20 cellular contexts compared by ENCODE assay signal in the genomic region with DNA sequence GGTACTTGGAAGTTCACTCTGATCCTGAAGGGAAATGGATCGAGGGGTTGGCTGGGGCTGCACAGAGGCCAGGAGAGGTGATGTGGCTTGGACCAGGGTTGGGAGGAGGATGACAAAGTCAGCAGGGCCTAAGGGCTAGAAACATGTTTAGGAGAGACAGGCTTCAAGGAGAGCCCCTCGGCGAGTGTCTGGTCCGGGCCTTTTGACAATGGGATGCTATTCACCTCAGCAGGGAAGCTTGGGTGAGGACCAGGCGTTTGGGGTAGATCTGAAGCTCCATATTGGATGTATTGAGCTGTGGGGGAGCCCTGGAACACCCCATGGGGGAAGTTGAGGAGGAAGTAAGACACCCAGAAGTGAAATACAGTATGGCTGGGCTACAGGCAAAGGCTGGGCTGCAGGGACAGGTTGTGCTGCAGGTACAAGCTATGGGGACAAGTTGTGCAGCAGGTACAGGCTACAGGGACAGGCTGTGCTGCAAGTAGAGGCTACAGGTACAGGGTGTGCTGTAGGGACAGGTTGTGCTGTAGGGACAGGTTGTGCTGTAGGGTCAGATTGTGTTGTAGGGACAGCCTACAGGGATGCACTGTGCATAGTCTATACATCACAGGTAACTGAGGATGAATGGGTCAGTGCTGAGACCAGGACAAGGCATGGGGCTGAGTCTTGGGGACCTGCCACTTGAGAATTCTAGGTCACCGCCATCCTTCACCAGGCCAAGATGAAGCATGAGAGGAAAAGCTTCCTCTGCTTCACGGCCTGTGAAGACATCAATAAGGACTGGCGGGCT. TPM values are rescaled to one million over a fixed set of nuclear protein-coding genes. Genes with fewer than 3 reads are reported as not detected.
DNase-seq lines count a peak whose midpoint lies in the region; ATAC-seq, FAIRE-seq and TF ChIP-seq lines count a peak whose summit lies in the region.
"Had no signal": no experiment of that assay in that cellular context is flagged by ENCODE, and none has a peak within 500 bp of the region (broad histone marks: within the 10 kb centered on the region; RNA-seq: fewer than 3 reads in every experiment).

No MANE protein-coding gene starts in this region.

- H4K20me1 ChIP-seq in PC-3 (ENCODE audit: low read length) (no peaks in the 10 kb centered on the region), K562 (replicated peaks; ENCODE audit: control insufficient read depth, insufficient read depth, low read length) (no peaks in the 10 kb centered on the region)

- H3K27me3 ChIP-seq in PC-3 (ENCODE audit: low read length) (no peaks in the 10 kb centered on the region), K562 (ENCODE audit: control insufficient read depth in 2 of 2, insufficient read depth in 2 of 2, low read length in 2 of 2) (peaks cover 52 to 66% of the 10 kb centered on the region in 2 experiments), skeletal muscle satellite cell (ENCODE audit: control insufficient read depth, insufficient read depth, low read length) (peaks cover 12% of the 10 kb centered on the region)
- H3K27me3 ChIP-seq: BE2C had no signal

- WGBS in K562 (ENCODE audit: insufficient coverage, low coverage, missing lambda C conversion rate) = under 1% methylated on average over 8 of the region's 8 CpGs

- H3K9me3 ChIP-seq in PC-3 (ENCODE audit: low read length) = no peaks in the 10 kb centered on the region
- H3K9me3 ChIP-seq in K562 (replicated peaks; ENCODE audit: control insufficient read depth, insufficient read depth, low read depth, low read length) = peaks cover 17% of the 10 kb centered on the region
- no peaks in the 10 kb centered on the region for H3K9me3 ChIP-seq in skeletal muscle satellite cell (replicated peaks; ENCODE audit: low read length)
- H3K9me3 ChIP-seq: BE2C had no signal

- no peaks in the 10 kb centered on the region for H3K9me2 ChIP-seq in PC-3 (replicated peaks; ENCODE audit: low read length)

- BruUV-seq in PC-3 (replicated peaks; lab: Mats Ljungman, UMichigan) = no TSS peak
- no TSS peak for BruUV-seq in K562 (replicated peaks; lab: Mats Ljungman, UMichigan)

- no peak for TF ChIP-seq RAD21 in K562 (CRISPR knock-in tag; conservative IDR thresholded peaks at IDR 0.05 in 1 of 2, IDR thresholded peaks at IDR 0.05 in 1 of 2)

- H3K9me1 ChIP-seq in K562 (ENCODE audit: control insufficient read depth, insufficient read depth, low read length) = no peaks in the 10 kb centered on the region

- DNase-seq in PC-3 (no peak), K562 (ENCODE audit: extremely low read depth in 1 of 4, low spot score in 3 of 4) (peak in 3 of 4 experiments; percentile 56 to 61 (median 60)), islet precursor cell (peak; percentile 44), erythroblast (lab: John Stamatoyannopoulos, UW) (no peak), DMS114 treated with DMSO at 0.1 percent for 48 hours (lab: John Stamatoyannopoulos, UW; ENCODE audit: unreplicated experiment) (no peak)
- no peak for DNase-seq in stimulated activated CD4-positive, alpha-beta T cell treated with anti-CD3 and anti-CD28 coated beads, Interleukin-2, amount 100 ng/mL, for 24 hours
- DNase-seq: BE2C; CD4-positive, alpha-beta memory T cell; GF-D8; KG1; NCI-H1092; NCI-H2107; NCI-H526; OCI-M1 had no signal

- no peak overlapping the region for H3K9ac ChIP-seq in PC-3 (ENCODE audit: low read length)
- H3K9ac ChIP-seq in K562 (ENCODE audit: insufficient read depth in 1 of 2, low read depth in 2 of 2, low read length in 2 of 2) = no peak overlapping the region
- H3K9ac ChIP-seq in skeletal muscle satellite cell (ENCODE audit: low read depth, low read length) = no peak overlapping the region

- intact Hi-C loops in PC-3 (cut with micrococcal nuclease) (no loop called here), K562 (cut with micrococcal nuclease) (no loop called here)

- peaks cover 21% of the 10 kb centered on the region for H3K4me1 ChIP-seq in PC-3 (ENCODE audit: insufficient read depth, low read length)
- H3K4me1 ChIP-seq in K562 (replicated peaks in 1 of 2; ENCODE audit: control insufficient read depth in 2 of 2, insufficient read depth in 2 of 2, low read length in 2 of 2) = peaks cover 0 to 9% of the 10 kb centered on the region in 2 experiments; a peak in 1 of 5 replicates
- peaks cover 13% of the 10 kb centered on the region for H3K4me1 ChIP-seq in skeletal muscle satellite cell (ENCODE audit: control insufficient read depth, insufficient read depth, low read length)
- H3K4me1 ChIP-seq: BE2C had no signal

- H3K27ac ChIP-seq in PC-3 (ENCODE audit: low read length) = peak overlapping the region; percentile 22; the same call in 1 of the 2 replicates
- no peak overlapping the region for H3K27ac ChIP-seq in K562 (ENCODE audit: extremely low read depth, low read depth, low read length)
- H3K27ac ChIP-seq: HL-60 had no signal

- TF ChIP-seq EP300 in K562 (IDR thresholded peaks at IDR 0.05; ENCODE audit: low read length) = no peak

- H3K79me2 ChIP-seq in PC-3 (ENCODE audit: low read length) (no peaks in the 10 kb centered on the region), K562 (ENCODE audit: control insufficient read depth, insufficient read depth, low read length) (no peaks in the 10 kb centered on the region)

- CTCF ChIA-PET in PC-3 (lab: Charles Lee) (interaction anchor here (0.6 kb wide), 2 partner anchors 37 to 49 kb away, joined by 3 read pairs; no protein-coding TSS in a partner anchor), K562 (lab: Yijun Ruan, JAX; ENCODE audit: low intra/inter-chr PET ratio) (no interaction called here)

- TF ChIP-seq CTCF in PC-3 (conservative IDR thresholded peaks at IDR 0.05; ENCODE audit: low read depth, low read length) (no peak), K562 (IDR thresholded peaks at IDR 0.05 in 2 of 3, conservative IDR thresholded peaks at IDR 0.05 in 1 of 3; ENCODE audit: insufficient read depth in 2 of 3, low read depth in 1 of 3, low read length in 3 of 3) (no peak)

- H2AFZ ChIP-seq in PC-3 (ENCODE audit: low read length) (no peak overlapping the region), K562 (ENCODE audit: low read depth, low read length) (no peak overlapping the region)
- H2AFZ ChIP-seq: GM23338 had no signal

- H3K4me2 ChIP-seq in PC-3 (ENCODE audit: low read length) = peak overlapping the region; percentile 91; the same call in 1 of the 2 replicates
- no peak overlapping the region for H3K4me2 ChIP-seq in K562 (ENCODE audit: insufficient read depth, low read length)
- peak overlapping the region; percentile 64 for H3K4me2 ChIP-seq in skeletal muscle satellite cell (ENCODE audit: low read length)
- H3K4me2 ChIP-seq: GM23338 had no signal

- H3K4me3 ChIP-seq in PC-3 (ENCODE audit: low read length) (no peak overlapping the region), K562 (no peak overlapping the region), skeletal muscle satellite cell (ENCODE audit: low read length) (no peak overlapping the region)
- H3K4me3 ChIP-seq: GM23338 had no signal

- FAIRE-seq in K562 (lab: Jason Lieb, UNC) = no peak
- FAIRE-seq: D721Med, GM19239 had no signal

- ATAC-seq in PC-3 = no peak
- peak; percentile 34 for ATAC-seq in K562
- ATAC-seq: GM23338 had no signal

- H3K36me3 ChIP-seq in PC-3 (ENCODE audit: low read depth, low read length) (no peaks in the 10 kb centered on the region), K562 (ENCODE audit: control insufficient read depth, insufficient read depth, low read length) (no peaks in the 10 kb centered on the region), skeletal muscle satellite cell (ENCODE audit: insufficient read depth, low read length) (no peaks in the 10 kb centered on the region)
- H3K36me3 ChIP-seq: BE2C had no signal

- no peak for TF ChIP-seq POLR2A in K562 (conservative IDR thresholded peaks at IDR 0.05)
- TF ChIP-seq POLR2A in erythroblast (IDR thresholded peaks at IDR 0.05; ENCODE audit: low read length) = no peak

- in situ Hi-C loops in K562 (cut with MboI) = no loop called here

- POLR2A ChIA-PET in PC-3 (lab: Charles Lee; ENCODE audit: unreplicated experiment) (interaction anchor here (0.6 kb wide), 1 partner anchor 92 kb away, joined by 4 read pairs; no protein-coding TSS in a partner anchor), K562 (lab: Yijun Ruan, JAX) (interaction anchor here (0.8 to 3.2 kb wide), 9 partner anchors 9 to 85 kb away, joined by 3 to 23 read pairs (median 4); no protein-coding TSS in a partner anchor)

- no peaks in the 10 kb centered on the region for H3F3A ChIP-seq in PC-3 (ENCODE audit: low read length, unreplicated experiment)

RNA-seq across cellular contexts. Expression of gene FIBCD1, which starts 22.7 kb away (rescaled TPM):
- 7.5 and 8.9 TPM in 2 replicates for total RNA-seq in PC-3 (2014; rRNA removed)
- 0.21 TPM in 1 of 2 replicates, not detected in the other for total RNA-seq in K562 (2011; cell fraction: chromatin; rRNA removed; ENCODE audit: low replicate concordance)
- not detected in 2 replicates for total RNA-seq in K562 (2011; cell fraction: nucleolus; rRNA removed)
- not detected in 2 replicates for total RNA-seq in K562 (2011; cell fraction: nucleoplasm; rRNA removed)
- total RNA-seq in K562 (2014; rRNA removed) = 1.00 and 2.1 TPM in 2 replicates
- total RNA-seq in K562 (2014; rRNA removed; fragmentation: Illumina TruSeq; extraction: Trizol) = 0.95 TPM in 1 of 2 replicates, not detected in the other
- not detected in 2 replicates for total RNA-seq in K562 (2015; rRNA removed; fragmentation: Illumina TruSeq; extraction: Trizol)
- total RNA-seq in K562 (2021) = 0.71 and 1.5 TPM in 2 replicates
- polyA plus RNA-seq in K562 (2011; rRNA removed) = 0.79 and 1.2 TPM in 2 replicates
- 2.1 and 3.8 TPM in 2 replicates for polyA plus RNA-seq in K562 (2011; cell fraction: cytosol; rRNA removed)
- polyA plus RNA-seq in K562 (2011; cell fraction: nucleus; rRNA removed) = 1.2 TPM in 2 replicates
- polyA plus RNA-seq in K562 (2012) = 0.91 and 1.3 TPM in 2 replicates
- not detected in 2 replicates for polyA plus RNA-seq in K562 (2014; fragmentation: Illumina TruSeq; extraction: Trizol)
- polyA plus RNA-seq in K562 (2014; fragmentation: Nextera tagmentation; extraction: Ambion mirVana) = not detected
- polyA plus RNA-seq in K562 (2014; rRNA removed) = 0.53 and 2.7 TPM in 2 replicates
- not detected in 2 replicates for polyA minus RNA-seq in K562 (2011; rRNA and poly(A)+ RNA removed)
- not detected in 2 replicates for polyA minus RNA-seq in K562 (2011; cell fraction: cytosol; rRNA and poly(A)+ RNA removed)
- 0.67 TPM in 1 of 2 replicates, not detected in the other for polyA minus RNA-seq in K562 (2011; cell fraction: nucleus; rRNA and poly(A)+ RNA removed)
- total RNA-seq in skeletal muscle satellite cell (2012; rRNA removed) = 0.22 and 1.3 TPM in 2 replicates
- total RNA-seq: CD4-positive, alpha-beta memory T cell had no signal
- polyA plus RNA-seq: CD4-positive, alpha-beta memory T cell had no signal

RNA-seq across cellular contexts. Expression of gene LAMC3, which starts 47.3 kb away (rescaled TPM):
- total RNA-seq in PC-3 (2014; rRNA removed) (4.6 and 6.0 TPM in 2 replicates), K562 (2014; rRNA removed) (not detected in 2 replicates), K562 (2014; rRNA removed; fragmentation: Illumina TruSeq; extraction: Trizol) (not detected in 2 replicates), K562 (2015; rRNA removed; fragmentation: Illumina TruSeq; extraction: Trizol) (not detected in 2 replicates), K562 (2021) (0.09 TPM in 1 of 2 replicates, not detected in the other)
- 0.69 TPM in 1 of 2 replicates, not detected in the other for total RNA-seq in K562 (2011; cell fraction: chromatin; rRNA removed; ENCODE audit: low replicate concordance)
- total RNA-seq in K562 (2011; cell fraction: nucleolus; rRNA removed) = 0.26 and 0.33 TPM in 2 replicates
- 0.22 TPM in 1 of 2 replicates, not detected in the other for total RNA-seq in K562 (2011; cell fraction: nucleoplasm; rRNA removed)
- polyA plus RNA-seq in K562 (2011; rRNA removed) (0.05 and 0.10 TPM in 2 replicates), K562 (2014; fragmentation: Illumina TruSeq; extraction: Trizol) (not detected in 2 replicates), K562 (2014; fragmentation: Nextera tagmentation; extraction: Ambion mirVana) (not detected), K562 (2014; rRNA removed) (not detected in 2 replicates)
- 0.03 and 0.66 TPM in 2 replicates for polyA plus RNA-seq in K562 (2011; cell fraction: cytosol; rRNA removed)
- polyA plus RNA-seq in K562 (2011; cell fraction: nucleus; rRNA removed) = 0.04 and 0.20 TPM in 2 replicates
- polyA plus RNA-seq in K562 (2012) = 0.03 and 0.07 TPM in 2 replicates
- polyA minus RNA-seq in K562 (2011; rRNA and poly(A)+ RNA removed) = not detected in 2 replicates
- not detected in 2 replicates for polyA minus RNA-seq in K562 (2011; cell fraction: cytosol; rRNA and poly(A)+ RNA removed)
- 0.27 TPM in 1 of 2 replicates, not detected in the other for polyA minus RNA-seq in K562 (2011; cell fraction: nucleus; rRNA and poly(A)+ RNA removed)
- not detected in 2 replicates for total RNA-seq in skeletal muscle satellite cell (2012; rRNA removed)
- total RNA-seq: M059J had no signal
- polyA plus RNA-seq: CD4-positive, alpha-beta memory T cell had no signal

Comparison
In these comparisons a context has a peak if more than half of its experiments do, and no peak if none do; other contexts are left out.
1. DNase-seq: peak in K562 (3 of 4) and islet precursor cell (single experiment); none in PC-3 (single experiment), stimulated activated CD4-positive, alpha-beta T cell treated with anti-CD3 and anti-CD28 coated beads, Interleukin-2, amount 100 ng/mL, for 24 hours (0 of 2), erythroblast (0 of 2) and DMS114 treated with DMSO at 0.1 percent for 48 hours (single experiment).